1 cellular context compared by ENCODE assay signal in the genomic region with DNA sequence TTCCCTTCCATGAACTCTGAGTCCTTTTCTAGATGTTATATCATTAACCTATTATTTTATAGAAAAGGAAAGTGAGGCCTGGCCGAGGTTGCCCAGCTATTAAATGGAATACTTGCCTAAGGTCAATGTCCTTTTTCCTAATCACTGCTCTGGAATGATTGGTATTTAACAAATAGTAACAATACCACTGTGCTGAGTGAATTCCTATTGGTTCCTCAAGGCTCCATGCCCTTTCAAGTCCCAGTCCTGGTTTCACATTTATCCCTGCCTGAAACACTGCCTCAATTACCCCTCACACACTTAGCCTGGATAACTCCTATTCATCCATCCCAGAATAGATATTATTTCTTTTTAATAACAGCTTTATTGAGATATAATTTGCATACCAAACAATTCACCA.
TF ChIP-seq lines count a peak whose summit lies in the region.

No MANE protein-coding gene starts in this region.

TF ChIP-seq in endothelial cell of umbilical vein, 7 proteins besides CTCF, POLR2A, EP300 and RAD21:
- TF ChIP-seq GATA2 (IDR thresholded peaks at IDR 0.05; ENCODE audit: insufficient read depth, insufficient read length, low read depth, low read length) (no peak), MYC (IDR thresholded peaks at IDR 0.05; ENCODE audit: low read depth, low read length) (no peak), EZH2 (IDR thresholded peaks at IDR 0.05; ENCODE audit: borderline replicate concordance, low read depth, low read length, severe bottlenecking) (no peak), POLR2AphosphoS5 (IDR thresholded peaks at IDR 0.05; ENCODE audit: insufficient read depth, low read depth, low read length) (no peak), FOS (IDR thresholded peaks at IDR 0.05; ENCODE audit: borderline replicate concordance, insufficient read depth, low read length) (no peak), JUN (IDR thresholded peaks at IDR 0.05; ENCODE audit: borderline replicate concordance, insufficient read depth, insufficient read length, low read depth) (no peak)
- TF ChIP-seq, protein P1, sequence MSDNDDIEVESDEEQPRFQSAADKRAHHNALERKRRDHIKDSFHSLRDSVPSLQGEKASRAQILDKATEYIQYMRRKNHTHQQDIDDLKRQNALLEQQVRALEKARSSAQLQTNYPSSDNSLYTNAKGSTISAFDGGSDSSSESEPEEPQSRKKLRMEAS (IDR thresholded peaks at IDR 0.05; ENCODE audit: insufficient read depth, insufficient read length), result no peak
